16 cellular contexts compared by ENCODE assay signal in the genomic region with DNA sequence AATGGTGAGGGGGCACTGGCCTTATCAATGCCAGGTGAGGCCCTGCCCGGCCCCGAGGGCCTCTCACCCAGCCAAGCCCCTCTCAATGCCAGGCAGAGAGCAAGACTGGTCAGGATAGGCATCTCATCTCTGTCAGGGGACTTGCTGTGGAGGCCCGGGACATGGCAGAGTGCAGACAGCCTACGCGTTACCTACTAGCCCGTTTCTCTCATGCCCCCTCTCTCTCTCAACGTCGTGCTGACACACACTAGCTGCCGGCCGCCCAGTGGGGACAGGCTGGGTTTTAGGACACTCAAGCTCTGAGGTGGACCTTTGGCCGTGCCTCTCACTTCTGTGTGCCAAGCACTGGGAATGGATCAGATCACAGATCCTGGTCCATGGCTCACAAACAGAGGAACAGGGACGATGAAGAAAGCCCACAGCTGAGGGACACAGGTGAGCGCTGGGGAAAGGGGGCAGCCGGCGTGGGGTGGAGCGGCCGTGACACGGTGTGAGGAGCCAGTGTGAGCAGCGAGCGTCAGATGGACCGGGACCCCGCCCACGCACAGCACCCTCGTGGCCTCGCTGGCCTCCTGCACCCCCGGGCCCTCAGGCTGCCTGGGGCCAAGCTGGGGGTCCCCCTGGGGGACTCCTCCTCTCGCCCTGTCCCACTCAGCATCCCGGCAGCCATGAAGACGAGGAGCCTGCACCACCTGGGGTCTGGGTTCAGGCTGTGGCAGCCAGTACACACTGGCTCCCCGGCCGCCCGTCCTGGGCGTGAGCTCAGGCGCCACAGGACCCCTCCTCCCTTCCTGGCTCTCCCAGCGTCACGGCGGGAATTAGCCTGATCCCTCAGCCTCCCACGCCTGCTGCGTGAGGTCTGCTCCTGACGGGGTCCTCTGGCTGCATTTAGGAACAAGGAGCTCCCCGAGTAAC.
A peak's percentile ranks its signal among the peaks of the same experiment; 100 is the strongest.
DNase-seq lines count a peak whose midpoint lies in the region; ATAC-seq, FAIRE-seq and TF ChIP-seq lines count a peak whose summit lies in the region.
"Had no signal": no experiment of that assay in that cellular context is flagged by ENCODE, and none has a peak within 500 bp of the region (broad histone marks: within the 10 kb centered on the region; RNA-seq: fewer than 3 reads in every experiment).

No MANE protein-coding gene starts in this region.

- H3K9ac ChIP-seq in HepG2 (ENCODE audit: insufficient read depth, low read depth, low read length): no peak overlapping the region
- peak overlapping the region; percentile 14 for H3K9ac ChIP-seq in neuronal stem cell (ENCODE audit: low read depth, low read length, poor library complexity)

- no TSS peak for BruUV-seq in HepG2 (replicated peaks; lab: Mats Ljungman, UMichigan)

- no peak overlapping the region for H2BK12ac ChIP-seq in neuronal stem cell (ENCODE audit: low read length)

- H3K23ac ChIP-seq in neuronal stem cell (ENCODE audit: low read depth, low read length, poor library complexity): no peak overlapping the region

- no peaks in the 10 kb centered on the region for H4K20me1 ChIP-seq in HepG2 (ENCODE audit: insufficient read depth, low read length)

- peak overlapping the region; percentile 57 for H2BK15ac ChIP-seq in neuronal stem cell (ENCODE audit: low read length)

- H3K79me1 ChIP-seq in neuronal stem cell (ENCODE audit: low read depth, low read length): peaks cover 6% of the 10 kb centered on the region

- H3K14ac ChIP-seq in neuronal stem cell (ENCODE audit: low read length): no peak overlapping the region

- H2BK120ac ChIP-seq in neuronal stem cell (ENCODE audit: low read depth, low read length): no peak overlapping the region

- H3K4me1 ChIP-seq in left ventricle myocardium inferior (peaks cover 8% of the 10 kb centered on the region), HepG2 (ENCODE audit: insufficient read depth, low read length) (no peaks in the 10 kb centered on the region), neuronal stem cell (ENCODE audit: control insufficient read depth in 2 of 2, insufficient read depth in 1 of 2, low read depth in 1 of 2, low read length in 2 of 2) (peaks cover 18 to 19% of the 10 kb centered on the region in 2 donors)

- H3K4me3 ChIP-seq in left ventricle myocardium inferior (no peak overlapping the region), HepG2 (replicated peaks in 1 of 3; ENCODE audit: insufficient read depth in 1 of 3, low read depth in 2 of 3, low read length in 3 of 3) (no peak overlapping the region), neuronal stem cell (ENCODE audit: low read length in 2 of 2) (no peak overlapping the region), brain microvascular endothelial cell (ENCODE audit: low read depth, low read length) (no peak overlapping the region)
- H3K4me3 ChIP-seq: GM23338 had no signal

- TF ChIP-seq POLR2A in HepG2 (IDR thresholded peaks at IDR 0.05; ENCODE audit: insufficient read depth in 1 of 2, low read depth in 2 of 2, low read length in 2 of 2): no peak

- POLR2A ChIA-PET in HepG2 (lab: Yijun Ruan, JAX): no interaction called here

- H2BK5ac ChIP-seq in neuronal stem cell (ENCODE audit: low read length): no peak overlapping the region

- no peak overlapping the region for H3K4ac ChIP-seq in neuronal stem cell (ENCODE audit: low read length)

- ATAC-seq in Right ventricle myocardium superior (ENCODE audit: poor library complexity): no peak
- peak; percentile 15; the same call in 1 of the 3 replicates for ATAC-seq in HepG2
- ATAC-seq: GM23338, PC-3 had no signal

- WGBS in HepG2 (ENCODE audit: low lambda C conversion rate): 36% methylated on average over 17 of the region's 41 CpGs
- no CpG with 5 or more reads among the region's 41 CpGs for WGBS in neuronal stem cell (ENCODE audit: extremely low coverage in 2 of 2, insufficient read length in 2 of 2, insufficient replicate concordance in 1 of 2), 2 donors

- no peak for TF ChIP-seq RAD21 in HepG2 (CRISPR knock-in tag; IDR thresholded peaks at IDR 0.05)

- H3K27me3 Mint-ChIP-seq in IgD-negative memory B cell: no peaks in the 10 kb centered on the region

- H3K79me2 ChIP-seq in HepG2 (ENCODE audit: insufficient read depth, low read length): no peaks in the 10 kb centered on the region

- H3K36me3 Mint-ChIP-seq in IgD-negative memory B cell: peaks cover 13% of the 10 kb centered on the region

- no peak for FAIRE-seq in HepG2 (lab: Jason Lieb, UNC)

- no peak overlapping the region for H3K4me2 ChIP-seq in HepG2 (ENCODE audit: low read depth, low read length)
- no peak overlapping the region for H3K4me2 ChIP-seq in neuronal stem cell (ENCODE audit: insufficient read depth, low read length, poor library complexity, severe bottlenecking)
- H3K4me2 ChIP-seq: GM23338 had no signal

- H3K18ac ChIP-seq in neuronal stem cell (ENCODE audit: low read length): peak overlapping the region; percentile 60

- no peaks in the 10 kb centered on the region for H3K9me3 Mint-ChIP-seq in IgD-negative memory B cell
- H3K9me3 Mint-ChIP-seq: GM23338 had no signal

- H3K27me3 ChIP-seq in left ventricle myocardium inferior (ENCODE audit: low read depth) (no peaks in the 10 kb centered on the region), HepG2 (ENCODE audit: control insufficient read depth in 1 of 2, insufficient read depth in 2 of 2, low read length in 2 of 2) (peaks cover 3 to 52% of the 10 kb centered on the region in 2 experiments; a peak in 4 of 5 replicates), neuronal stem cell (ENCODE audit: control insufficient read depth in 3 of 3, insufficient read depth in 3 of 3, low read depth in 1 of 3, low read length in 3 of 3) (no peaks in the 10 kb centered on the region), brain microvascular endothelial cell (replicated peaks) (no peaks in the 10 kb centered on the region)

- DNase-seq in Right ventricle myocardium superior: peak; percentile 26
- no peak for DNase-seq in left ventricle myocardium inferior
- no peak for DNase-seq in HepG2 (ENCODE audit: low spot score)
- DNase-seq in neuronal stem cell (ENCODE audit: low spot score): no peak
- DNase-seq in brain microvascular endothelial cell: no peak
- no peak for DNase-seq in NCI-H2107 treated with DMSO at 0.1 percent for 48 hours (lab: John Stamatoyannopoulos, UW; ENCODE audit: unreplicated experiment)
- no peak for DNase-seq in NCI-H774 (lab: John Stamatoyannopoulos, UW)
- DNase-seq: ACHN, MV-4-11, NCI-H1417 treated with DMSO at 0.1 percent for 48 hours, NCI-H2081, NCI-H226, NCI-H526, PC-3 had no signal

- peaks cover 46 to 59% (median 54%) of the 10 kb centered on the region in 3 donors for H3K4me1 Mint-ChIP-seq in IgD-negative memory B cell

- H2AK5ac ChIP-seq in neuronal stem cell (ENCODE audit: low read depth, low read length): peak overlapping the region; percentile 82

- H3K36me3 ChIP-seq in left ventricle myocardium inferior (peaks cover 14% of the 10 kb centered on the region), HepG2 (replicated peaks in 1 of 2; ENCODE audit: control insufficient read depth in 1 of 2, insufficient read depth in 2 of 2, low read length in 2 of 2) (no peaks in the 10 kb centered on the region), neuronal stem cell (replicated peaks in 1 of 2; ENCODE audit: control insufficient read depth in 2 of 2, insufficient read depth in 2 of 2, low read length in 2 of 2) (peaks cover 4 to 25% of the 10 kb centered on the region in 2 donors), brain microvascular endothelial cell (replicated peaks) (peaks cover 28% of the 10 kb centered on the region)

- H3K27ac ChIP-seq in left ventricle myocardium inferior (replicated peaks): no peak overlapping the region
- H3K27ac ChIP-seq in HepG2 (ENCODE audit: extremely low read length, insufficient read depth, low read length): no peak overlapping the region
- H3K27ac ChIP-seq in neuronal stem cell (replicated peaks; ENCODE audit: low read length): no peak overlapping the region
- H3K27ac ChIP-seq in brain microvascular endothelial cell: no peak overlapping the region

- no peak overlapping the region for H2AFZ ChIP-seq in HepG2 (ENCODE audit: low read length)
- no peak overlapping the region for H2AFZ ChIP-seq in neuronal stem cell (ENCODE audit: low read length)
- H2AFZ ChIP-seq: GM23338 had no signal

- H3K9me3 ChIP-seq in left ventricle myocardium inferior (replicated peaks) (no peaks in the 10 kb centered on the region), HepG2 (ENCODE audit: low read length) (no peaks in the 10 kb centered on the region), neuronal stem cell (replicated peaks in 1 of 2; ENCODE audit: control insufficient read depth in 2 of 2, insufficient read depth in 1 of 2, low read depth in 1 of 2, low read length in 2 of 2) (peaks cover 0 to 2% of the 10 kb centered on the region in 2 donors)

- no peak overlapping the region for H4K8ac ChIP-seq in neuronal stem cell (ENCODE audit: low read depth, low read length)

- CTCF ChIA-PET in HepG2 (lab: Yijun Ruan, JAX; ENCODE audit: low intra/inter-chr PET ratio, low total read pairs): no interaction called here

- peak overlapping the region in 3 of 4 donors; percentile 27 to 79 (median 72) for H3K4me3 Mint-ChIP-seq in IgD-negative memory B cell
- H3K4me3 Mint-ChIP-seq: GM23338 had no signal

- H3K27ac Mint-ChIP-seq in IgD-negative memory B cell: peak overlapping the region; percentile 27 to 71 (median 69)
- H3K27ac Mint-ChIP-seq: GM23338 had no signal

- TF ChIP-seq CTCF in left ventricle myocardium inferior (IDR thresholded peaks at IDR 0.05; ENCODE audit: borderline replicate concordance): no peak
- TF ChIP-seq CTCF in HepG2 (CRISPR knock-in tag; IDR thresholded peaks at IDR 0.05): no peak
- TF ChIP-seq CTCF in brain microvascular endothelial cell (IDR thresholded peaks at IDR 0.05; ENCODE audit: low read depth, low read length, missing control alignments): no peak

- H4K91ac ChIP-seq in neuronal stem cell (ENCODE audit: low read depth, low read length, poor library complexity): no peak overlapping the region

- intact Hi-C loops in Right ventricle myocardium superior (cut with DNase I): no loop called here
- intact Hi-C loops in left ventricle myocardium inferior (cut with micrococcal nuclease): no loop called here
- intact Hi-C loops in HepG2 (cut with micrococcal nuclease; ENCODE audit: unreplicated experiment): no loop called here

- no peak for TF ChIP-seq EP300 in HepG2 (IDR thresholded peaks at IDR 0.05; ENCODE audit: low read depth in 2 of 2, low read length in 2 of 2)
- TF ChIP-seq EP300 in HepG2 (CRISPR knock-in tag; IDR thresholded peaks at IDR 0.05; ENCODE audit: borderline replicate concordance): no peak

- in situ Hi-C loops in HepG2 (cut with HindIII; ENCODE audit: extremely low pct_ligation_motif_present, low pct_unique_long_range_greater_than_20kb): no loop called here
- in situ Hi-C loops in brain microvascular endothelial cell (cut with HindIII; ENCODE audit: low pct_ligation_motif_present, low sequenced_read_pairs): no loop called here

TF ChIP-seq in HepG2, 621 proteins besides CTCF, POLR2A, EP300 and RAD21 (continues in another document):
- TF ChIP-seq ZNF337 (CRISPR knock-in tag; IDR thresholded peaks at IDR 0.05; ENCODE audit: borderline replicate concordance, low read depth) (no peak), ZNF326 (CRISPR knock-in tag; IDR thresholded peaks at IDR 0.05; ENCODE audit: borderline replicate concordance) (no peak), ZNF556 (CRISPR knock-in tag; IDR thresholded peaks at IDR 0.05; ENCODE audit: borderline replicate concordance) (no peak), HES4 (CRISPR knock-in tag; IDR thresholded peaks at IDR 0.05; ENCODE audit: borderline replicate concordance) (no peak), GATAD1 (CRISPR knock-in tag; IDR thresholded peaks at IDR 0.05) (no peak)
